Comparison of ENCODE assay signal across 8 cellular contexts in the genomic region with DNA sequence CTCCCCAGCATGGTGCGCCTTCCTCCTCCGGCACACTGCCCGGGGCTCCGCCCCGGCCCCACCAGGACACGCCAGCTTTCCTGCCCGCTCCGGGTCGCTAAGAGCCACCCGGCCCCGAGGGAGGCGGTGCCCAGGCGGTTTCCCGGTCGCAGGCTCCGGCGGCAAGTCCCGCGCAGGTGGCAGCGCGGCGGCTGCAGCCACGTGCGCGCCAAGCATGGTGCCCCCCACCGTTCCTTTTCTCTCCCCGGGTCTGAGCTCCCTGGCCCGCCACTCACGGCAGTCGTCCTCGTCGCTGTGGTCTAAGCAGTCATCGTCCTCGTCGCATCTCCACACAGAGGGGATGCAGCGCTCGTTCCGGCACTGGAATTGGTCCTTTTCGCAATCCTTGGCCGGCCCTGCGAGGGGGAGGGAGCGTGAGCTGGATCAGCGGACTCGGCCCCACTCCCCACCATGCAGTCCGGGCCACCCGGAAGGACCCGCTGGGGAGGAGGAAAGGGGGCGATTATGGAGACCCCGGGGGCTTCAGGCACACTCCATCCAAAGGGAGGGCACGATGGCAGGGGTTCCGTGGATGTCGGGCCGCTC. TPM values are rescaled to one million over a fixed set of nuclear protein-coding genes. Genes with fewer than 3 reads are reported as not detected.
A peak's percentile ranks its signal among the peaks of the same experiment; 100 is the strongest.
DNase-seq lines count a peak whose midpoint lies in the region; ATAC-seq, FAIRE-seq and TF ChIP-seq lines count a peak whose summit lies in the region.

No MANE protein-coding gene starts in this region.

- POLR2A ChIA-PET in A549 (lab: Yijun Ruan, JAX): interaction anchor here (0.9 to 1.3 kb wide), 3 partner anchors 8 to 67 kb away, joined by 3 read pairs; no protein-coding TSS in a partner anchor

- H3K4me3 ChIP-seq in A549 (peak overlapping the region; percentile 100), GM12865 (ENCODE audit: low read depth, low read length) (peak overlapping the region; percentile 92), skeletal muscle cell (ENCODE audit: low read depth, low read length) (peak overlapping the region; percentile 85)

- no peaks in the 10 kb centered on the region for H3K27me3 Mint-ChIP-seq in activated T-helper 1 cell treated with anti-CD3 and anti-CD28 coated beads, Interleukin-12 subunit alpha, Interleukin-12 subunit beta, Interleukin-2, Interleukin-4 antibody, amounts not matched to agents 30 ng/mL and 10 ng/mL and 1 ng/mL, durations not matched to agents 14 hours and 24 hours and 36 hours (ENCODE audit: insufficient read depth)

- no peaks in the 10 kb centered on the region for H3K9me3 Mint-ChIP-seq in activated T-helper 1 cell treated with anti-CD3 and anti-CD28 coated beads, Interleukin-12 subunit alpha, Interleukin-12 subunit beta, Interleukin-2, Interleukin-4 antibody, amounts not matched to agents 30 ng/mL and 10 ng/mL and 1 ng/mL, durations not matched to agents 14 hours and 24 hours and 36 hours

- no peak for TF ChIP-seq CTCF in A549 (IDR thresholded peaks at IDR 0.05)
- TF ChIP-seq CTCF in GM12865 (IDR thresholded peaks at IDR 0.05; ENCODE audit: insufficient read depth, low read depth, low read length, missing control alignments): no peak

- no peak for TF ChIP-seq EP300 in A549 (IDR thresholded peaks at IDR 0.05)

- H3K4me1 ChIP-seq in A549: peaks cover 19% of the 10 kb centered on the region

- H3K4me1 Mint-ChIP-seq in activated T-helper 1 cell treated with anti-CD3 and anti-CD28 coated beads, Interleukin-12 subunit alpha, Interleukin-12 subunit beta, Interleukin-2, Interleukin-4 antibody, amounts not matched to agents 30 ng/mL and 10 ng/mL and 1 ng/mL, durations not matched to agents 14 hours and 24 hours and 36 hours (ENCODE audit: low read depth): peaks cover 44% of the 10 kb centered on the region

- peak overlapping the region; percentile 97 for H3K4me2 ChIP-seq in A549

- WGBS in A549 (ENCODE audit: missing lambda C conversion rate): 0% methylated on average over 6 of the region's 53 CpGs

- DNase-seq in A549 (ENCODE audit: low read depth in 1 of 2, low spot score in 1 of 2) (peak in 1 of 2 experiments; percentile 29), GM12865 (ENCODE audit: low read depth) (no peak), NCI-H146 (lab: John Stamatoyannopoulos, UW) (peak; percentile 82), left cardiac atrium (peak; percentile 42), skeletal muscle cell (ENCODE audit: low read depth) (no peak), NCI-H446 (lab: John Stamatoyannopoulos, UW) (no peak)
- DNase-seq in activated T-helper 1 cell treated with anti-CD3 and anti-CD28 coated beads, Interleukin-12 subunit alpha, Interleukin-12 subunit beta, Interleukin-2, Interleukin-4 antibody, amounts not matched to agents 30 ng/mL and 10 ng/mL and 1 ng/mL, durations not matched to agents 14 hours and 24 hours and 36 hours (ENCODE audit: low spot score): no peak

- intact Hi-C loops in activated T-helper 1 cell treated with anti-CD3 and anti-CD28 coated beads, Interleukin-12 subunit alpha, Interleukin-12 subunit beta, Interleukin-2, Interleukin-4 antibody, amounts not matched to agents 30 ng/mL and 10 ng/mL and 1 ng/mL, durations not matched to agents 14 hours and 24 hours and 36 hours (cut with micrococcal nuclease): loop anchor here (1.0 to 10.0 kb wide), 21 partner anchors 34 to 1712 kb away; partner anchors contain the start of genes CC2D1B, CPT2, CZIB and IFT25
- intact Hi-C loops in left cardiac atrium (cut with DNase I): loop anchor here in 1 of 2 donors (10.0 kb wide), 1 partner anchor 58 kb away; no protein-coding TSS in a partner anchor

- peak overlapping the region; percentile 97 for H3K27ac Mint-ChIP-seq in activated T-helper 1 cell treated with anti-CD3 and anti-CD28 coated beads, Interleukin-12 subunit alpha, Interleukin-12 subunit beta, Interleukin-2, Interleukin-4 antibody, amounts not matched to agents 30 ng/mL and 10 ng/mL and 1 ng/mL, durations not matched to agents 14 hours and 24 hours and 36 hours

- peak; percentile 57 to 74 for ATAC-seq in A549
- peak; percentile 28 for ATAC-seq in HG02610 (IDR thresholded peaks at IDR 0.05; ENCODE audit: unreplicated experiment)
- ATAC-seq in left cardiac atrium: peak; percentile 27 to 56

- peaks cover 29% of the 10 kb centered on the region for H3K36me3 Mint-ChIP-seq in activated T-helper 1 cell treated with anti-CD3 and anti-CD28 coated beads, Interleukin-12 subunit alpha, Interleukin-12 subunit beta, Interleukin-2, Interleukin-4 antibody, amounts not matched to agents 30 ng/mL and 10 ng/mL and 1 ng/mL, durations not matched to agents 14 hours and 24 hours and 36 hours (ENCODE audit: low read depth)

- CTCF ChIA-PET in A549 (lab: Yijun Ruan, JAX): interaction anchor here (0.6 to 1.7 kb wide), 3 partner anchors 20 to 66 kb away, joined by 3 to 6 read pairs (median 3); no protein-coding TSS in a partner anchor

- H3K27ac ChIP-seq in A549: peak overlapping the region; percentile 95 to 99

- no peak for TF ChIP-seq RAD21 in A549 (conservative IDR thresholded peaks at IDR 0.05 in 1 of 2, IDR thresholded peaks at IDR 0.05 in 1 of 2)

- no peaks in the 10 kb centered on the region for H3K9me3 ChIP-seq in A549

- peak overlapping the region; percentile 96 for H3K4me3 Mint-ChIP-seq in activated T-helper 1 cell treated with anti-CD3 and anti-CD28 coated beads, Interleukin-12 subunit alpha, Interleukin-12 subunit beta, Interleukin-2, Interleukin-4 antibody, amounts not matched to agents 30 ng/mL and 10 ng/mL and 1 ng/mL, durations not matched to agents 14 hours and 24 hours and 36 hours

- no peak for TF ChIP-seq POLR2A in A549 (IDR thresholded peaks at IDR 0.05; ENCODE audit: low read length)

- no peak for FAIRE-seq in A549 (lab: Jason Lieb, UNC)

TF ChIP-seq in A549, 52 proteins besides CTCF, POLR2A, EP300 and RAD21 (continues in another document):
- TF ChIP-seq HDAC2 (IDR thresholded peaks at IDR 0.05) (no peak), GATA3 (IDR thresholded peaks at IDR 0.05; ENCODE audit: borderline replicate concordance) (no peak), FOSL2 (IDR thresholded peaks at IDR 0.05) (no peak), FOSL2 (CRISPR knock-in tag; IDR thresholded peaks at IDR 0.05) (no peak), HOXB13 (CRISPR knock-in tag; IDR thresholded peaks at IDR 0.05; ENCODE audit: low read depth) (no peak), JUNB (IDR thresholded peaks at IDR 0.05) (no peak), FOSB (CRISPR knock-in tag; IDR thresholded peaks at IDR 0.05) (peak; percentile 39; the same call in 1 of the 2 replicates)
- TF ChIP-seq, protein P1, sequence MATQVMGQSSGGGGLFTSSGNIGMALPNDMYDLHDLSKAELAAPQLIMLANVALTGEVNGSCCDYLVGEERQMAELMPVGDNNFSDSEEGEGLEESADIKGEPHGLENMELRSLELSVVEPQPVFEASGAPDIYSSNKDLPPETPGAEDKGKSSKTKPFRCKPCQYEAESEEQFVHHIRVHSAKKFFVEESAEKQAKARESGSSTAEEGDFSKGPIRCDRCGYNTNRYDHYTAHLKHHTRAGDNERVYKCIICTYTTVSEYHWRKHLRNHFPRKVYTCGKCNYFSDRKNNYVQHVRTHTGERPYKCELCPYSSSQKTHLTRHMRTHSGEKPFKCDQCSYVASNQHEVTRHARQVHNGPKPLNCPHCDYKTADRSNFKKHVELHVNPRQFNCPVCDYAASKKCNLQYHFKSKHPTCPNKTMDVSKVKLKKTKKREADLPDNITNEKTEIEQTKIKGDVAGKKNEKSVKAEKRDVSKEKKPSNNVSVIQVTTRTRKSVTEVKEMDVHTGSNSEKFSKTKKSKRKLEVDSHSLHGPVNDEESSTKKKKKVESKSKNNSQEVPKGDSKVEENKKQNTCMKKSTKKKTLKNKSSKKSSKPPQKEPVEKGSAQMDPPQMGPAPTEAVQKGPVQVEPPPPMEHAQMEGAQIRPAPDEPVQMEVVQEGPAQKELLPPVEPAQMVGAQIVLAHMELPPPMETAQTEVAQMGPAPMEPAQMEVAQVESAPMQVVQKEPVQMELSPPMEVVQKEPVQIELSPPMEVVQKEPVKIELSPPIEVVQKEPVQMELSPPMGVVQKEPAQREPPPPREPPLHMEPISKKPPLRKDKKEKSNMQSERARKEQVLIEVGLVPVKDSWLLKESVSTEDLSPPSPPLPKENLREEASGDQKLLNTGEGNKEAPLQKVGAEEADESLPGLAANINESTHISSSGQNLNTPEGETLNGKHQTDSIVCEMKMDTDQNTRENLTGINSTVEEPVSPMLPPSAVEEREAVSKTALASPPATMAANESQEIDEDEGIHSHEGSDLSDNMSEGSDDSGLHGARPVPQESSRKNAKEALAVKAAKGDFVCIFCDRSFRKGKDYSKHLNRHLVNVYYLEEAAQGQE (IDR thresholded peaks at IDR 0.05): 0 out of 2 replicates have a peak, but pooled peaks have one; percentile 12
- TF ChIP-seq, protein P2, sequence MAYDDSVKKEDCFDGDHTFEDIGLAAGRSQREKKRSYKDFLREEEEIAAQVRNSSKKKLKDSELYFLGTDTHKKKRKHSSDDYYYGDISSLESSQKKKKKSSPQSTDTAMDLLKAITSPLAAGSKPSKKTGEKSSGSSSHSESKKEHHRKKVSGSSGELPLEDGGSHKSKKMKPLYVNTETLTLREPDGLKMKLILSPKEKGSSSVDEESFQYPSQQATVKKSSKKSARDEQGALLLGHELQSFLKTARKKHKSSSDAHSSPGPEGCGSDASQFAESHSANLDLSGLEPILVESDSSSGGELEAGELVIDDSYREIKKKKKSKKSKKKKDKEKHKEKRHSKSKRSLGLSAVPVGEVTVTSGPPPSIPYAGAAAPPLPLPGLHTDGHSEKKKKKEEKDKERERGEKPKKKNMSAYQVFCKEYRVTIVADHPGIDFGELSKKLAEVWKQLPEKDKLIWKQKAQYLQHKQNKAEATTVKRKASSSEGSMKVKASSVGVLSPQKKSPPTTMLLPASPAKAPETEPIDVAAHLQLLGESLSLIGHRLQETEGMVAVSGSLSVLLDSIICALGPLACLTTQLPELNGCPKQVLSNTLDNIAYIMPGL (CRISPR knock-in tag; IDR thresholded peaks at IDR 0.05; ENCODE audit: borderline replicate concordance): no peak

RNA-seq across cellular contexts. Expression of gene LRP8, which starts 1.2 kb away (rescaled TPM):
- 46.1 and 57.4 TPM in 2 replicates for polyA plus RNA-seq in A549 (2011; rRNA removed)
- 53.7 and 62.6 TPM in 2 replicates for polyA plus RNA-seq in A549 (2012; cell fraction: cytosol; rRNA removed)
- 172 and 183 TPM in 2 replicates for polyA plus RNA-seq in A549 (2012; cell fraction: nucleus; rRNA removed)
- 25.8 to 32.6 TPM (median 26.4 TPM) in 3 replicates for polyA plus RNA-seq in A549 (2017; fragmentation: RNase III; extraction: RNeasy Plus Mini Kit Qiagen cat#74134 plus additional on column Dnase treatment)
- 111 TPM in 2 replicates for polyA minus RNA-seq in A549 (2011; rRNA and poly(A)+ RNA removed)
- 78.8 and 87.4 TPM in 2 replicates for total RNA-seq in activated T-helper 1 cell treated with anti-CD3 and anti-CD28 coated beads, Interleukin-12 subunit alpha, Interleukin-12 subunit beta, Interleukin-2, Interleukin-4 antibody, amounts not matched to agents 30 ng/mL and 10 ng/mL and 1 ng/mL, durations not matched to agents 14 hours and 24 hours and 36 hours
- total RNA-seq in left cardiac atrium: 1 to 10 TPM; 1.7 to 4.1 TPM

Comparison
In these comparisons a context has a peak if more than half of its experiments do, and no peak if none do; other contexts are left out.
1. DNase-seq: peak in NCI-H146 (single experiment) and left cardiac atrium (single experiment); none in GM12865 (single experiment), activated T-helper 1 cell treated with anti-CD3 and anti-CD28 coated beads, Interleukin-12 subunit alpha, Interleukin-12 subunit beta, Interleukin-2, Interleukin-4 antibody, amounts not matched to agents 30 ng/mL and 10 ng/mL and 1 ng/mL, durations not matched to agents 14 hours and 24 hours and 36 hours (single experiment), skeletal muscle cell (single experiment) and NCI-H446 (0 of 2).
2. RNA of gene LRP8, which starts 1.2 kb away (total RNA-seq): 78.8 to 87.4 TPM in activated T-helper 1 cell treated with anti-CD3 and anti-CD28 coated beads, Interleukin-12 subunit alpha, Interleukin-12 subunit beta, Interleukin-2, Interleukin-4 antibody, amounts not matched to agents 30 ng/mL and 10 ng/mL and 1 ng/mL, durations not matched to agents 14 hours and 24 hours and 36 hours; 1.7 to 4.1 TPM in left cardiac atrium; every median in the first group is over 10 times any median in the second.
3. Peak in every context shown above with its lines, with median percentiles within 50 percentile points of each other: ATAC-seq and H3K4me3 ChIP-seq.